Comparison of ENCODE assay signal across 20 cellular contexts in genomic region chr11:23278121-23278520, GRCh38.
DNase-seq lines count a peak whose midpoint lies in the region; ATAC-seq and TF ChIP-seq lines count a peak whose summit lies in the region.
"Had no signal": no experiment of that assay in that cellular context is flagged by ENCODE, and none has a peak within 500 bp of the region (broad histone marks: within the 10 kb centered on the region; RNA-seq: fewer than 3 reads in every experiment).

No MANE protein-coding gene starts in this region.

- H3K4me3 ChIP-seq in AG04449 (ENCODE audit: low read depth, low read length) = no peak overlapping the region
- no peak overlapping the region for H3K4me3 ChIP-seq in fibroblast of the aortic adventitia (ENCODE audit: low read depth, low read length)
- H3K4me3 ChIP-seq: body of pancreas, esophagus muscularis mucosa, upper lobe of left lung had no signal

- H3K27ac Mint-ChIP-seq in HFFc6 = peak overlapping the region; percentile 15; the same call in 1 of the 2 replicates
- H3K27ac Mint-ChIP-seq: CD8-positive, alpha-beta T cell had no signal

- no peak for ATAC-seq in HG02981 (IDR thresholded peaks at IDR 0.05; ENCODE audit: unreplicated experiment)
- ATAC-seq: body of pancreas; CD8-positive, alpha-beta T cell; left cardiac atrium; stimulated activated naive CD8-positive, alpha-beta T cell treated with anti-CD3 and anti-CD28 coated beads, Interleukin-15, Interleukin-2, amounts not matched to agents 100 U/mL and 50 U/mL, for 24 hours had no signal

- no peak for TF ChIP-seq CTCF in AG04449 (IDR thresholded peaks at IDR 0.05; ENCODE audit: insufficient read depth, low read length, missing control alignments)
- TF ChIP-seq CTCF in HFFc6 (IDR thresholded peaks at IDR 0.05) = no peak
- TF ChIP-seq CTCF in fibroblast of the aortic adventitia (IDR thresholded peaks at IDR 0.05; ENCODE audit: insufficient read depth, low read length) = no peak

- H3K36me3 Mint-ChIP-seq in HFFc6 (ENCODE audit: low read depth) = 0 out of 2 replicates have a peak, but pooled peaks cover 3% of the 10 kb centered on the region
- H3K36me3 Mint-ChIP-seq: CD8-positive, alpha-beta T cell had no signal

- no peak overlapping the region; the same call in 1 of the 2 replicates for H3K4me3 Mint-ChIP-seq in HFFc6
- H3K4me3 Mint-ChIP-seq: CD8-positive, alpha-beta T cell had no signal

- DNase-seq in AG04449 (ENCODE audit: low read depth, low spot score) (peak; percentile 24), HFFc6 (peak; percentile 57), amniotic epithelial cell (ENCODE audit: low read depth) (peak; percentile 82), fibroblast of the aortic adventitia (ENCODE audit: low read depth) (peak; percentile 1), NCI-H187 (lab: John Stamatoyannopoulos, UW) (no peak)
- no peak for DNase-seq in activated naive CD4-positive, alpha-beta T cell treated with anti-CD3 and anti-CD28 coated beads, Interleukin-2, amount 50 U/mL, for 16 hours
- no peak for DNase-seq in stimulated activated CD4-positive, alpha-beta T cell treated with anti-CD3 and anti-CD28 coated beads, Interleukin-4, amount 100 ng/mL, for 1 hour
- DNase-seq: activated naive CD4-positive, alpha-beta T cell; body of pancreas; CD8-positive, alpha-beta T cell; DMS79 treated with DMSO at 0.1 percent for 48 hours; hypothalamus; left cardiac atrium; NCI-H2081 treated with DMSO at 0.1 percent for 48 hours; NCI-H526 treated with DMSO at 0.1 percent for 48 hours; retina; stimulated activated naive CD8-positive, alpha-beta T cell treated with anti-CD3 and anti-CD28 coated beads, Interleukin-15, Interleukin-2, amounts not matched to agents 100 U/mL and 50 U/mL, for 24 hours; upper lobe of left lung had no signal

- no peaks in the 10 kb centered on the region; the same call in 1 of the 2 replicates for H3K27me3 Mint-ChIP-seq in HFFc6 (ENCODE audit: insufficient read depth)

- POLR2A ChIA-PET in AG04449 (lab: Yijun Ruan, JAX) = no interaction called here

- CTCF ChIA-PET in AG04449 (lab: Yijun Ruan, JAX) = interaction anchor here (1.4 kb wide), 1 partner anchor 262 kb away, joined by 3 read pairs; no protein-coding TSS in a partner anchor

- H3K9me3 Mint-ChIP-seq in HFFc6 = no peaks in the 10 kb centered on the region

- peaks cover 33% of the 10 kb centered on the region for H3K4me1 Mint-ChIP-seq in HFFc6 (ENCODE audit: low read depth)

Comparison
In these comparisons a context has a peak if more than half of its experiments do, and no peak if none do; other contexts are left out.
1. DNase-seq: peak in AG04449 (single experiment), HFFc6 (single experiment), amniotic epithelial cell (single experiment) and fibroblast of the aortic adventitia (single experiment); none in activated naive CD4-positive, alpha-beta T cell treated with anti-CD3 and anti-CD28 coated beads, Interleukin-2, amount 50 U/mL, for 16 hours (single experiment), stimulated activated CD4-positive, alpha-beta T cell treated with anti-CD3 and anti-CD28 coated beads, Interleukin-4, amount 100 ng/mL, for 1 hour (single experiment) and NCI-H187 (0 of 2).